ENCODE assay signal across 8 cellular contexts in the genomic region with DNA sequence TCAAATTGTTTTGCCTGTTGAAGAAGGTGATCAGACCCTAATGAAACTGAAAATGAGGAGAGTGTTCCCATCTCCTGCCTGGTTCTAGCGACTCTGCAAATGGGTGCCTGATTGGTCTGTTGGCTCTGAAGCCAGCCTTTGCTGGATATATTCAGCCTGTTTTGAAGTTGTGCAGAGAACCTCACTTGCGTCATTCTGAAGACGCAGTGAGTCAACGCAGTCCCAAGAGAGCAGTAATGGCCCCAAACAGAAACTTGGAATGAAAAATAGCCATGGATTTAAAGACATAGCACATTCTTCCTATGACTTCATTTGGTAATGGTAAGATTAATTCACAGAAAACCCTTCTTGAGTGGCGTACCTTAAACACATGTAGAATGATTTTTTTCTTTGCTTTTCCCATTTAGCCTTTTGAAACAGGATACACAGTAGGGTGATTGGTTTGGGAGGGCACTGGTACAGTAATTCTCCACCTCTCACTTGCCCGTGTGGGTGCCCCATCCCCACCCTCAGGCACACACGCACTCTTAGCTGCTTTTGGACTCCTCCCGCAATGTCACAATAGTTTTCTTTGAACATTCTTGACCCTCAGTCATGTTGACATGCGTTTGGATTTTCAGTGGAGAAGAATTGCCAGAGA. TPM values are rescaled to one million over a fixed set of nuclear protein-coding genes. Genes with fewer than 3 reads are reported as not detected.
DNase-seq lines count a peak whose midpoint lies in the region; ATAC-seq and TF ChIP-seq lines count a peak whose summit lies in the region.

No MANE protein-coding gene starts in this region.

- TF ChIP-seq POLR2A in NB4 (IDR thresholded peaks at IDR 0.05; ENCODE audit: extremely low read depth, insufficient read length) = no peak

- peak overlapping the region; percentile 44 for H3K27ac Mint-ChIP-seq in endothelial cell (ENCODE audit: unreplicated experiment)
- peak overlapping the region; percentile 40 for H3K27ac Mint-ChIP-seq in nephron progenitor cell

- ATAC-seq in GM21390 (IDR thresholded peaks at IDR 0.05; ENCODE audit: unreplicated experiment) (no peak), HG03045 (IDR thresholded peaks at IDR 0.05; ENCODE audit: unreplicated experiment) (no peak)

- H3K4me1 Mint-ChIP-seq in endothelial cell (ENCODE audit: unreplicated experiment) (peaks cover 11% of the 10 kb centered on the region), nephron progenitor cell (peaks cover 46% of the 10 kb centered on the region)

- no peak for TF ChIP-seq CTCF in NB4 (IDR thresholded peaks at IDR 0.05; ENCODE audit: low read depth, low read length)
- TF ChIP-seq CTCF in endothelial cell (IDR thresholded peaks at IDR 0.05; ENCODE audit: unreplicated experiment) = no peak
- TF ChIP-seq CTCF in nephron progenitor cell (IDR thresholded peaks at IDR 0.05) = no peak

- H3K9me3 Mint-ChIP-seq in endothelial cell (ENCODE audit: unreplicated experiment) (peaks cover under 1% of the 10 kb centered on the region), nephron progenitor cell (peaks cover 13% of the 10 kb centered on the region)

- H3K36me3 Mint-ChIP-seq in endothelial cell (ENCODE audit: low read depth, unreplicated experiment) (peaks cover 13% of the 10 kb centered on the region), nephron progenitor cell (ENCODE audit: low read depth) (peaks cover 11% of the 10 kb centered on the region)

- H3K4me3 Mint-ChIP-seq in endothelial cell (ENCODE audit: unreplicated experiment) = no peak overlapping the region
- no peak overlapping the region for H3K4me3 Mint-ChIP-seq in nephron progenitor cell

- H3K4me3 ChIP-seq in NB4 (ENCODE audit: low read depth, low read length) = peak overlapping the region; percentile 57

- H3K27me3 Mint-ChIP-seq in endothelial cell (ENCODE audit: unreplicated experiment) (peaks cover 2% of the 10 kb centered on the region), nephron progenitor cell (ENCODE audit: low read depth, poor library complexity) (peaks cover 4% of the 10 kb centered on the region)

- peak; percentile 89 for DNase-seq in AG08395 (ENCODE audit: low spot score)
- DNase-seq in NB4 (ENCODE audit: low read depth) = peak; percentile 97
- no peak for DNase-seq in endothelial cell (ENCODE audit: low spot score)
- no peak for DNase-seq in nephron progenitor cell
- DNase-seq in HuH-7 (ENCODE audit: low spot score) = no peak
- no peak for DNase-seq in GM19238 (ENCODE audit: insufficient read length, low spot score)

RNA-seq across cellular contexts. Expression of gene ABL1, which starts 54.1 kb away (rescaled TPM):
- 121 TPM for total RNA-seq in endothelial cell (ENCODE audit: unreplicated experiment)

Comparison
In these comparisons a context has a peak if more than half of its experiments do, and no peak if none do; other contexts are left out.
1. DNase-seq: peak in AG08395 (single experiment) and NB4 (single experiment); none in endothelial cell (single experiment), nephron progenitor cell (single experiment), HuH-7 (single experiment) and GM19238 (single experiment).